ENCODE assay signal across 16 cellular contexts in the genomic region with DNA sequence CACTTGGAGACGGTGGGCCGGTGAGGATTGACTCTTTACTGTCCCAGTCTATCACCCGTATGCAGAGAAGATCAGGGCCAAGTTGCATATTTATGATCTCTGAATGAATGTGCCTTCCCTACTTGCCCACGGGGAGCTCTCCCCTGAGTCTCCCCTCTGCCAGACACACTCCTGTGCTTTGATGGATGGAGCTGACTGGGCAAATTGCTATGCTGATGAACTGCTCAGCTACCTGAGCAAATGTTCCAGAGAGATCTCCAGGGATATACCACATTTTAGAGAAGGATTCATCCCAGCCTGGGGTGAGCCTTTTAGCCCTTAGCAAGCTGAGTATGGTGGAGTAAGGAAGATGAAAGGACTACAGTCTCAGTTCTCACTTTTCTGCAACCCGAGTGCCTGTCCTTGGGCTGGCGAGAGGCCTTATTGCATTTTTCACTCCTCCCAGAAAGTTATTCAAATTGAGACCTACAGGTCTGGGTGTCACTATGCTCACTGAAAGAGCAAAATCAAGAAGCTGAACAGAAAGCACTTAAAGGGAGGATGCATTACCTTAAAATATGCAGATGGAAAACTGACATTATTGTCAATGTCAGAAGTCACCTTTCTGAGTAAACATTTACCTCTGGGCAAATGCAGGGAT.
A peak's percentile ranks its signal among the peaks of the same experiment; 100 is the strongest.
DNase-seq lines count a peak whose midpoint lies in the region; ATAC-seq and TF ChIP-seq lines count a peak whose summit lies in the region.
"Had no signal": no experiment of that assay in that cellular context is flagged by ENCODE, and none has a peak within 500 bp of the region (broad histone marks: within the 10 kb centered on the region; RNA-seq: fewer than 3 reads in every experiment).

No MANE protein-coding gene starts in this region.

- H3K27me3 Mint-ChIP-seq in activated CD8-positive, alpha-beta T cell treated with anti-CD3 and anti-CD28 coated beads for 36 hours, result no peaks in the 10 kb centered on the region

- TF ChIP-seq CTCF in RWPE2 (IDR thresholded peaks at IDR 0.05; ENCODE audit: poor library complexity, severe bottlenecking), result no peak
- no peak for TF ChIP-seq CTCF in activated CD8-positive, alpha-beta T cell treated with anti-CD3 and anti-CD28 coated beads for 36 hours (IDR thresholded peaks at IDR 0.05)

- POLR2A ChIA-PET in activated CD8-positive, alpha-beta T cell treated with anti-CD3 and anti-CD28 coated beads for 36 hours (lab: Charles Lee), result no interaction called here

- H3K36me3 ChIP-seq in RWPE2 (ENCODE audit: low read depth), result no peaks in the 10 kb centered on the region

- no peaks in the 10 kb centered on the region for H3K9me3 Mint-ChIP-seq in activated CD8-positive, alpha-beta T cell treated with anti-CD3 and anti-CD28 coated beads for 36 hours
- H3K9me3 Mint-ChIP-seq: CD8-positive, alpha-beta T cell had no signal

- CTCF ChIA-PET in activated CD8-positive, alpha-beta T cell treated with anti-CD3 and anti-CD28 coated beads for 36 hours (lab: Charles Lee), result no interaction called here

- H3K4me3 ChIP-seq in RWPE2 (ENCODE audit: severe bottlenecking), result no peak overlapping the region

- H3K4me3 Mint-ChIP-seq in activated CD8-positive, alpha-beta T cell treated with anti-CD3 and anti-CD28 coated beads for 36 hours, result no peak overlapping the region
- H3K4me3 Mint-ChIP-seq: CD8-positive, alpha-beta T cell had no signal

- intact Hi-C loops in activated CD8-positive, alpha-beta T cell treated with anti-CD3 and anti-CD28 coated beads for 36 hours (cut with micrococcal nuclease), result no loop called here

- peak overlapping the region; percentile 52 for H3K27ac ChIP-seq in RWPE2 (ENCODE audit: poor library complexity, severe bottlenecking)

- no peak for DNase-seq in RWPE2 (ENCODE audit: low spot score)
- DNase-seq in islet precursor cell, result peak; percentile 61
- peak; percentile 35 for DNase-seq in retina
- DNase-seq in NCI-H1436 treated with DMSO at 0.1 percent for 48 hours (lab: John Stamatoyannopoulos, UW), result no peak
- no peak for DNase-seq in activated CD8-positive, alpha-beta T cell treated with anti-CD3 and anti-CD28 coated beads for 36 hours
- DNase-seq: CD8-positive, alpha-beta T cell; DND-41; GF-D8; IMR-90; NCI-H1417 treated with DMSO at 0.1 percent for 48 hours; NCI-H345; NCI-H748 treated with DMSO at 0.1 percent for 48 hours; SHP77 treated with DMSO at 0.1 percent for 48 hours had no signal

- no peak overlapping the region for H3K27ac Mint-ChIP-seq in activated CD8-positive, alpha-beta T cell treated with anti-CD3 and anti-CD28 coated beads for 36 hours
- H3K27ac Mint-ChIP-seq: CD8-positive, alpha-beta T cell had no signal

- peaks cover 22% of the 10 kb centered on the region for H3K4me1 ChIP-seq in RWPE2 (ENCODE audit: insufficient read depth, poor library complexity, severe bottlenecking)

- no peaks in the 10 kb centered on the region for H3K9me3 ChIP-seq in RWPE2 (ENCODE audit: severe bottlenecking)

- no peaks in the 10 kb centered on the region for H3K36me3 Mint-ChIP-seq in activated CD8-positive, alpha-beta T cell treated with anti-CD3 and anti-CD28 coated beads for 36 hours (ENCODE audit: low read depth)
- H3K36me3 Mint-ChIP-seq: CD8-positive, alpha-beta T cell had no signal

- peak; percentile 57 for ATAC-seq in HG03025 (IDR thresholded peaks at IDR 0.05; ENCODE audit: low FRiP score, unreplicated experiment)
- no peak for ATAC-seq in RWPE2 (ENCODE audit: low read depth)
- ATAC-seq in GM18519 (IDR thresholded peaks at IDR 0.05; ENCODE audit: low FRiP score, unreplicated experiment), result no peak
- no peak for ATAC-seq in activated CD8-positive, alpha-beta T cell treated with anti-CD3 and anti-CD28 coated beads for 36 hours
- ATAC-seq: CD8-positive, alpha-beta T cell; Panc1 had no signal

- H3K27me3 ChIP-seq in RWPE2 (ENCODE audit: insufficient read depth, poor library complexity, severe bottlenecking), result no peaks in the 10 kb centered on the region

- no peaks in the 10 kb centered on the region for H3K4me1 Mint-ChIP-seq in activated CD8-positive, alpha-beta T cell treated with anti-CD3 and anti-CD28 coated beads for 36 hours (ENCODE audit: low read depth)

Comparison
In these comparisons a context has a peak if more than half of its experiments do, and no peak if none do; other contexts are left out.
1. DNase-seq: peak in islet precursor cell (single experiment) and retina (single experiment); none in RWPE2 (single experiment), NCI-H1436 treated with DMSO at 0.1 percent for 48 hours (single experiment) and activated CD8-positive, alpha-beta T cell treated with anti-CD3 and anti-CD28 coated beads for 36 hours (single experiment).